In the genomic region with DNA sequence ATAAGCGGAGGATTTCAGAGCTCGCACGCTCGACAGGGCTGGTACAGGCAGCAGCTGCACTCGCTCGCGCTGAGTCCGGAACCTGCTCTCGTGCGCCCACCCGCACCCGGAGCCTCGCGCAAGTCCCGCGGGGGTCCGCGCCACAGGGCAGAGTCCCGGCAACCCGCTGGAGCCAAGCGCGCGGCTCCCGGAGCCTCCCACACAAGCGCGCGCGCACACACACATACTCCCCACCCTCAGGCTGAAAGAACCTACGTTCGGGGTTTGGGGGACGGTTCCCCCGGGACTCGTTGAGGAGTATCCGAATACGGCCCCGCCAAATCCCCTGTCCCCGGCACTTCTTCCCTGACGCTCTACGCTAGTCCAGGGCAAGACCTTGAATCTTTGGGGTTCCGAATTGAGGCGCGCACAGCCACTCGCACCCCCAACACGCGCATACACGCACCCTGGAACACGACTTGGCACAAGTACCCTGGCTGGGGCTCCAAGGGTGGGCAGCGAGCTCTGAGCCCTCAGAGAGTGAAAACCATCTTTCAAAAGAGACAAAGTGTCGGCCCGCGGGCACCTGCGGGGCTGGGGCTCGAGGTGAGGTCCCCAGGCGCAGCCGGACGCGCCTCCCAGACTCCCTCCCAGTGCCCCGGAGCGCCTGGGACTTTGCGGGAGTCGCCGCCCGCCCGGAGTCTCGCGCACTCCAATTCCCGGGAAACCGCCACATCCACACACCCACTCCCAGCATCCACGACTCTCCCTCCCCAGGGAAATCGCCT, we compare ENCODE assay signal across 12 cellular contexts. TPM values are rescaled to one million over a fixed set of nuclear protein-coding genes. Genes with fewer than 3 reads are reported as not detected.
DNase-seq lines count a peak whose midpoint lies in the region; ATAC-seq and TF ChIP-seq lines count a peak whose summit lies in the region.
"Had no signal": no experiment of that assay in that cellular context is flagged by ENCODE, and none has a peak within 500 bp of the region (broad histone marks: within the 10 kb centered on the region; RNA-seq: fewer than 3 reads in every experiment).

No MANE protein-coding gene starts in this region.

- TF ChIP-seq EP300 in esophagus muscularis mucosa (IDR thresholded peaks at IDR 0.05) = no peak

- peak overlapping the region in 2 of 4 donors; percentile 29 to 51 for H3K27ac ChIP-seq in esophagus muscularis mucosa (replicated peaks in 1 of 4)
- no peak overlapping the region for H3K27ac ChIP-seq in aorta (ENCODE audit: low read depth in 1 of 2, low read length in 2 of 2)
- H3K27ac ChIP-seq: neutrophil had no signal

- peaks cover 42% of the 10 kb centered on the region for H3K4me1 Mint-ChIP-seq in nephron progenitor cell
- H3K4me1 Mint-ChIP-seq: stimulated activated memory B cell treated with anti-CD40 and anti-IgM and Interleukin-4, amounts not matched to agents 10 μg/mL and 1 μg/mL and 100 μg/mL, for 72 hours had no signal

- DNase-seq in NCI-H82 (lab: John Stamatoyannopoulos, UW) (peak; percentile 21), NCI-H82 treated with DMSO at 0.1 percent for 48 hours (lab: John Stamatoyannopoulos, UW; ENCODE audit: unreplicated experiment) (no peak), esophagus muscularis mucosa (ENCODE audit: extremely low spot score) (no peak), nephron progenitor cell (peak; percentile 60), aorta (peak in 1 of 2 donors; percentile 73), DMS153 treated with DMSO at 0.1 percent for 48 hours (lab: John Stamatoyannopoulos, UW; ENCODE audit: unreplicated experiment) (no peak)
- DNase-seq: CD8-positive, alpha-beta memory T cell; SHP77 treated with DMSO at 0.1 percent for 48 hours had no signal

- TF ChIP-seq CTCF in esophagus muscularis mucosa (IDR thresholded peaks at IDR 0.05) = no peak
- no peak for TF ChIP-seq CTCF in nephron progenitor cell (IDR thresholded peaks at IDR 0.05)

- H3K36me3 Mint-ChIP-seq in nephron progenitor cell (ENCODE audit: low read depth) = no peaks in the 10 kb centered on the region
- H3K36me3 Mint-ChIP-seq: CD8-positive, alpha-beta memory T cell; stimulated activated memory B cell treated with anti-CD40 and anti-IgM and Interleukin-4, amounts not matched to agents 10 μg/mL and 1 μg/mL and 100 μg/mL, for 72 hours had no signal

- WGBS in esophagus muscularis mucosa = 4% methylated on average over 26 of the region's 70 CpGs
- 1% methylated on average over 70 of the region's 70 CpGs for WGBS in aorta, 2 donors

- intact Hi-C loops in esophagus muscularis mucosa (cut with DNase I) = loop anchor here (10.0 kb wide), 1 partner anchor 366 kb away; no protein-coding TSS in a partner anchor
- intact Hi-C loops in aorta (cut with DNase I) = loop anchor here in 1 of 2 donors (10.0 kb wide), 1 partner anchor 366 kb away; no protein-coding TSS in a partner anchor

- TF ChIP-seq POLR2A in esophagus muscularis mucosa (IDR thresholded peaks at IDR 0.05; ENCODE audit: low read depth) = no peak

- H3K4me3 ChIP-seq in esophagus muscularis mucosa (peak overlapping the region; percentile 57 to 66 (median 58)), aorta (ENCODE audit: low read length in 2 of 2) (peak overlapping the region; percentile 36 to 86)

- H3K27me3 Mint-ChIP-seq in nephron progenitor cell (ENCODE audit: low read depth, poor library complexity) = peaks cover 43% of the 10 kb centered on the region

- no peaks in the 10 kb centered on the region for H3K36me3 ChIP-seq in esophagus muscularis mucosa
- no peaks in the 10 kb centered on the region for H3K36me3 ChIP-seq in aorta (ENCODE audit: control insufficient read depth in 1 of 2, insufficient read depth in 2 of 2, low read length in 1 of 2)
- H3K36me3 ChIP-seq: neutrophil had no signal

- no peak overlapping the region for H3K27ac Mint-ChIP-seq in nephron progenitor cell
- H3K27ac Mint-ChIP-seq: CD8-positive, alpha-beta memory T cell; stimulated activated memory B cell treated with anti-CD40 and anti-IgM and Interleukin-4, amounts not matched to agents 10 μg/mL and 1 μg/mL and 100 μg/mL, for 72 hours had no signal

- H3K9me3 Mint-ChIP-seq in nephron progenitor cell = no peaks in the 10 kb centered on the region
- H3K9me3 Mint-ChIP-seq: CD8-positive, alpha-beta memory T cell; stimulated activated memory B cell treated with anti-CD40 and anti-IgM and Interleukin-4, amounts not matched to agents 10 μg/mL and 1 μg/mL and 100 μg/mL, for 72 hours had no signal

- H3K27me3 ChIP-seq in esophagus muscularis mucosa = peaks cover 0 to 7% (median 0%) of the 10 kb centered on the region in 4 donors
- no peaks in the 10 kb centered on the region for H3K27me3 ChIP-seq in aorta (ENCODE audit: control insufficient read depth in 1 of 2, insufficient read depth in 2 of 2, low read length in 1 of 2)

- H3K4me1 ChIP-seq in esophagus muscularis mucosa (peaks cover 3 to 25% (median 23%) of the 10 kb centered on the region in 4 donors), aorta (ENCODE audit: control insufficient read depth in 1 of 2, insufficient read depth in 2 of 2, low read length in 2 of 2) (no peaks in the 10 kb centered on the region)

- ATAC-seq in aorta (ENCODE audit: low FRiP score) = peak; percentile 19
- no peak for ATAC-seq in HG02870 (IDR thresholded peaks at IDR 0.05; ENCODE audit: unreplicated experiment)
- ATAC-seq in GM21825 (IDR thresholded peaks at IDR 0.05; ENCODE audit: unreplicated experiment) = no peak
- ATAC-seq: stimulated activated memory B cell treated with anti-CD40 and anti-IgM and Interleukin-4, amounts not matched to agents 10 μg/mL and 1 μg/mL and 100 μg/mL, for 72 hours had no signal

- peak overlapping the region; percentile 94 for H3K4me3 Mint-ChIP-seq in nephron progenitor cell
- H3K4me3 Mint-ChIP-seq: stimulated activated memory B cell treated with anti-CD40 and anti-IgM and Interleukin-4, amounts not matched to agents 10 μg/mL and 1 μg/mL and 100 μg/mL, for 72 hours had no signal

- H3K9me3 ChIP-seq in esophagus muscularis mucosa = no peaks in the 10 kb centered on the region
- H3K9me3 ChIP-seq in aorta (ENCODE audit: control insufficient read depth, low read length) = no peaks in the 10 kb centered on the region
- H3K9me3 ChIP-seq: neutrophil had no signal

RNA-seq across cellular contexts. Expression of gene ANOS1, which starts 0.9 kb away (rescaled TPM):
- total RNA-seq in esophagus muscularis mucosa (1 to 10 TPM; 2.0 to 3.7 (median 2.4) TPM), aorta (10 to 100 TPM in 1 of 2 donors, 1 to 10 TPM in 1; 2.3 to 12.1 TPM)
- 1 to 10 TPM; 3.5 to 3.8 TPM for polyA plus RNA-seq in aorta
- total RNA-seq: CD8-positive, alpha-beta memory T cell had no signal
- polyA plus RNA-seq: CD8-positive, alpha-beta memory T cell had no signal

Comparison
In these comparisons a context has a peak if more than half of its experiments do, and no peak if none do; other contexts are left out.
1. DNase-seq: peak in NCI-H82 (single experiment) and nephron progenitor cell (single experiment); none in NCI-H82 treated with DMSO at 0.1 percent for 48 hours (single experiment), esophagus muscularis mucosa (single experiment) and DMS153 treated with DMSO at 0.1 percent for 48 hours (single experiment).